In genomic region chr1:197763769-197764168, GRCh38 we compare ENCODE assay signal across 19 cellular contexts. TPM values are rescaled to one million over a fixed set of nuclear protein-coding genes. Genes with fewer than 3 reads are reported as not detected.
DNase-seq lines count a peak whose midpoint lies in the region; ATAC-seq and TF ChIP-seq lines count a peak whose summit lies in the region.
"Had no signal": no experiment of that assay in that cellular context is flagged by ENCODE, and none has a peak within 500 bp of the region (broad histone marks: within the 10 kb centered on the region; RNA-seq: fewer than 3 reads in every experiment).

No MANE protein-coding gene starts in this region.

- WGBS in IMR-90 (ENCODE audit: extremely low coverage in 2 of 2, insufficient read length in 1 of 2), 2 experiments = no CpG with 5 or more reads among the region's 4 CpGs

- TF ChIP-seq CTCF in CD4-positive, alpha-beta T cell (IDR thresholded peaks at IDR 0.05) = no peak
- TF ChIP-seq CTCF in IMR-90 (conservative IDR thresholded peaks at IDR 0.05; ENCODE audit: low read depth, low read length) (no peak), right atrium auricular region (IDR thresholded peaks at IDR 0.05) (no peak)

- H3K36me3 Mint-ChIP-seq in CD4-positive, alpha-beta T cell (ENCODE audit: low read depth) = no peaks in the 10 kb centered on the region
- H3K36me3 Mint-ChIP-seq in T-helper 17 cell (ENCODE audit: low read depth) (no peaks in the 10 kb centered on the region), memory B cell (peaks cover 10% of the 10 kb centered on the region)

- H3K4me3 ChIP-seq in IMR-90 (ENCODE audit: insufficient read depth, low read depth, low read length) = no peak overlapping the region
- no peak overlapping the region for H3K4me3 ChIP-seq in right atrium auricular region
- H3K4me3 ChIP-seq: HAP-1 had no signal

- H3K27me3 Mint-ChIP-seq in CD4-positive, alpha-beta T cell = no peaks in the 10 kb centered on the region
- H3K27me3 Mint-ChIP-seq in T-helper 17 cell (no peaks in the 10 kb centered on the region), memory B cell (no peaks in the 10 kb centered on the region)

- peak overlapping the region; percentile 63 for H2BK5ac ChIP-seq in IMR-90 (ENCODE audit: low read depth, low read length, poor library complexity, severe bottlenecking)

- no peak overlapping the region; the same call in 1 of the 2 replicates for H3K4me2 ChIP-seq in IMR-90 (ENCODE audit: low read depth, low read length)

- POLR2A ChIA-PET in CD4-positive, alpha-beta T cell (lab: Charles Lee) = interaction anchor here (1.9 kb wide), 1 partner anchor 12 kb away, joined by 12 read pairs; the partner anchor contains the start of gene DENND1B
- POLR2A ChIA-PET in IMR-90 (lab: Charles Lee; ENCODE audit: unreplicated experiment) = no interaction called here

- intact Hi-C loops in CD4-positive, alpha-beta T cell (cut with DNase I, micrococcal nuclease) = loop anchor here in 1 of 2 experiments (2.0 kb wide), 1 partner anchor 23 kb away; no protein-coding TSS in a partner anchor
- intact Hi-C loops in IMR-90 (cut with micrococcal nuclease) = loop anchor here (2.0 kb wide), 1 partner anchor 15 kb away; no protein-coding TSS in a partner anchor

- DNase-seq in CD4-positive, alpha-beta T cell = no peak
- DNase-seq in IMR-90 (no peak), T-helper 17 cell (no peak), memory B cell (ENCODE audit: low spot score in 2 of 2) (no peak), AML-193 (lab: John Stamatoyannopoulos, UW) (no peak), right atrium auricular region (ENCODE audit: low spot score) (no peak)
- DNase-seq: COR-L47, GDM1, MV-4-11, NCI-H1694 treated with DMSO at 0.1 percent for 48 hours, NCI-H2107, NCI-H510A, NCI-H748 treated with DMSO at 0.1 percent for 48 hours, SIG-M5 had no signal

- peak overlapping the region; percentile 31; the same call in 1 of the 2 replicates for H3K14ac ChIP-seq in IMR-90 (replicated peaks; ENCODE audit: low read depth, low read length)

- H3K79me1 ChIP-seq in IMR-90 (ENCODE audit: low read depth in 1 of 2, low read length in 2 of 2) = peaks cover 16 to 36% of the 10 kb centered on the region in 2 experiments

- H3K4me1 ChIP-seq in IMR-90 (ENCODE audit: control insufficient read depth, insufficient read depth, low read length) (peaks cover 2% of the 10 kb centered on the region; the same call in 1 of the 2 replicates), right atrium auricular region (peaks cover 0 to 23% of the 10 kb centered on the region in 2 donors)
- H3K4me1 ChIP-seq: HAP-1 had no signal

- H4K8ac ChIP-seq in IMR-90 (ENCODE audit: low read depth in 2 of 2, low read length in 2 of 2) = no peak overlapping the region; a peak in 1 of 4 replicates

- no peak for TF ChIP-seq POLR2A in IMR-90 (IDR thresholded peaks at IDR 0.05; ENCODE audit: low read depth, low read length)

- no peak overlapping the region for H2AFZ ChIP-seq in IMR-90 (replicated peaks; ENCODE audit: low read length, poor library complexity)

- no peak for ATAC-seq in CD4-positive, alpha-beta T cell (ENCODE audit: poor library complexity)
- ATAC-seq in IMR-90 (ENCODE audit: low read depth) (peak; percentile 17), T-helper 17 cell (no peak), memory B cell (ENCODE audit: low read depth) (no peak), HG02759 (IDR thresholded peaks at IDR 0.05; ENCODE audit: unreplicated experiment) (no peak)
- ATAC-seq: SK-N-SH treated with all-trans-retinoic acid at 6 μM for 48 hours had no signal

- no peak overlapping the region for H3K4me3 Mint-ChIP-seq in CD4-positive, alpha-beta T cell
- no peak overlapping the region for H3K4me3 Mint-ChIP-seq in T-helper 17 cell
- no peak overlapping the region for H3K4me3 Mint-ChIP-seq in memory B cell
- H3K4me3 Mint-ChIP-seq: CD14-positive monocyte had no signal

- peaks cover 76% of the 10 kb centered on the region for H3K4me1 Mint-ChIP-seq in CD4-positive, alpha-beta T cell (ENCODE audit: low read depth)
- H3K4me1 Mint-ChIP-seq in T-helper 17 cell = peaks cover 41% of the 10 kb centered on the region
- peaks cover 15% of the 10 kb centered on the region for H3K4me1 Mint-ChIP-seq in memory B cell

- no peaks in the 10 kb centered on the region for H3K27me3 ChIP-seq in CD4-positive, alpha-beta T cell (ENCODE audit: control insufficient read depth, insufficient read depth, low read length)
- H3K27me3 ChIP-seq in IMR-90 (ENCODE audit: control insufficient read depth, insufficient read depth, low read length) (no peaks in the 10 kb centered on the region), right atrium auricular region (no peaks in the 10 kb centered on the region)

- peak overlapping the region; percentile 47; the same call in 1 of the 2 replicates for H2BK120ac ChIP-seq in IMR-90 (ENCODE audit: low read depth, low read length)

- peak overlapping the region; percentile 51; the same call in 1 of the 2 replicates for H2BK20ac ChIP-seq in IMR-90 (ENCODE audit: low read depth, low read length)

- no peak overlapping the region for H2AK9ac ChIP-seq in IMR-90 (replicated peaks; ENCODE audit: low read depth, low read length, poor library complexity)

- no peaks in the 10 kb centered on the region for H3K9me3 ChIP-seq in CD4-positive, alpha-beta T cell (ENCODE audit: control insufficient read depth, low read length)
- H3K9me3 ChIP-seq in IMR-90 (ENCODE audit: control insufficient read depth, insufficient read depth, low read length) (no peaks in the 10 kb centered on the region), T-helper 17 cell (ENCODE audit: control insufficient read depth, low read length, poor library complexity, severe bottlenecking) (no peaks in the 10 kb centered on the region), right atrium auricular region (no peaks in the 10 kb centered on the region)
- H3K9me3 ChIP-seq: HAP-1 had no signal

- no peak overlapping the region for H2BK15ac ChIP-seq in IMR-90 (ENCODE audit: low read depth, low read length)

- no peak for TF ChIP-seq RAD21 in IMR-90 (IDR thresholded peaks at IDR 0.05; ENCODE audit: low read length)

- peak overlapping the region; percentile 33; the same call in 1 of the 2 replicates for H3K4ac ChIP-seq in IMR-90 (ENCODE audit: low read depth, low read length)

- in situ Hi-C loops in IMR-90 (cut with MboI; ENCODE audit: low sequenced_read_pairs) = no loop called here

- dilution Hi-C loops in IMR-90 (cut with HindIII; ENCODE audit: low sequenced_read_pairs, unreplicated experiment) = no loop called here

- no peak overlapping the region for H3K56ac ChIP-seq in IMR-90 (ENCODE audit: extremely low read depth, insufficient read depth, low read length)

- H3K27ac ChIP-seq in CD4-positive, alpha-beta T cell (ENCODE audit: low read depth, low read length) = no peak overlapping the region
- H3K27ac ChIP-seq in IMR-90 (ENCODE audit: insufficient read depth, low read length) (no peak overlapping the region), right atrium auricular region (no peak overlapping the region)
- H3K27ac ChIP-seq: RWPE1 had no signal

- no peaks in the 10 kb centered on the region; the same call in 1 of the 2 replicates for H3K9me1 ChIP-seq in IMR-90 (ENCODE audit: insufficient read depth, low read length)

- no TSS peak for BruUV-seq in IMR-90 (replicated peaks; lab: Mats Ljungman, UMichigan)

- H3K36me3 ChIP-seq in IMR-90 (ENCODE audit: control insufficient read depth, insufficient read depth, low read length) (peaks cover 1% of the 10 kb centered on the region; the same call in 1 of the 2 replicates), right atrium auricular region (no peaks in the 10 kb centered on the region)
- H3K36me3 ChIP-seq: HAP-1 had no signal

- H4K91ac ChIP-seq in IMR-90 (ENCODE audit: insufficient read depth, low read depth, low read length) = no peak overlapping the region

- peaks cover 3% of the 10 kb centered on the region; the same call in 1 of the 2 replicates for H4K20me1 ChIP-seq in IMR-90 (ENCODE audit: insufficient read depth, low read length)

- no peaks in the 10 kb centered on the region for H3K9me3 Mint-ChIP-seq in CD4-positive, alpha-beta T cell
- peaks cover 2% of the 10 kb centered on the region for H3K9me3 Mint-ChIP-seq in memory B cell

- no peak overlapping the region for H3K9ac ChIP-seq in IMR-90 (ENCODE audit: low read depth, low read length)

- peak overlapping the region; percentile 20; the same call in 1 of the 2 replicates for H3K18ac ChIP-seq in IMR-90 (ENCODE audit: low read depth, low read length)

- H4K5ac ChIP-seq in IMR-90 (ENCODE audit: low read depth, low read length) = no peak overlapping the region

- H2AK5ac ChIP-seq in IMR-90 (ENCODE audit: low read depth, low read length) = no peak overlapping the region

- H3K27ac Mint-ChIP-seq in CD4-positive, alpha-beta T cell = peak overlapping the region; percentile 1
- peak overlapping the region; percentile 37 for H3K27ac Mint-ChIP-seq in T-helper 17 cell
- peak overlapping the region; percentile 2 for H3K27ac Mint-ChIP-seq in memory B cell

- H3K23ac ChIP-seq in IMR-90 (ENCODE audit: low read depth, low read length) = peak overlapping the region; percentile 76; the same call in 1 of the 2 replicates

- CTCF ChIA-PET in CD4-positive, alpha-beta T cell (lab: Charles Lee) = interaction anchor here (0.6 kb wide), 1 partner anchor 822 kb away, joined by 3 read pairs; no protein-coding TSS in a partner anchor
- CTCF ChIA-PET in IMR-90 (lab: Yijun Ruan, JAX) = no interaction called here

TF ChIP-seq in IMR-90, 13 proteins besides CTCF, POLR2A, EP300 and RAD21 (continues in another document):
- no peak for TF ChIP-seq RCOR1 (IDR thresholded peaks at IDR 0.05; ENCODE audit: insufficient replicate concordance, low read length)
- TF ChIP-seq FOS (IDR thresholded peaks at IDR 0.05; ENCODE audit: low read depth, low read length) = no peak
- no peak for TF ChIP-seq USF2 (IDR thresholded peaks at IDR 0.05; ENCODE audit: low read depth, low read length)
- no peak for TF ChIP-seq CEBPB (IDR thresholded peaks at IDR 0.05; ENCODE audit: low read depth, low read length)

RNA-seq across cellular contexts. Expression of gene DENND1B, which starts 11.5 kb away (rescaled TPM):
- 10 to 100 TPM; 23.9 to 26.5 TPM for total RNA-seq in CD4-positive, alpha-beta T cell
- 24.2 and 26.1 TPM in 2 replicates for total RNA-seq in IMR-90 (2012; rRNA removed)
- polyA plus RNA-seq in IMR-90 (2012; rRNA removed) = 3.6 and 4.0 TPM in 2 replicates
- 0.86 and 1.1 TPM in 2 replicates for polyA plus RNA-seq in IMR-90 (2012; cell fraction: cytosol; rRNA removed)
- 1.2 and 9.7 TPM in 2 replicates for polyA plus RNA-seq in IMR-90 (2012; cell fraction: nucleus; rRNA removed; ENCODE audit: low replicate concordance)
- total RNA-seq in T-helper 17 cell = 10 to 100 TPM; 32.4 to 35.6 TPM
- total RNA-seq in right atrium auricular region = 10 to 100 TPM; 11.8 to 16.0 TPM
